ENCODE assay signal across 16 cellular contexts in genomic region chr20:62052842-62053464, GRCh38. TPM values are rescaled to one million over a fixed set of nuclear protein-coding genes. Genes with fewer than 3 reads are reported as not detected.
DNase-seq lines count a peak whose midpoint lies in the region; ATAC-seq, FAIRE-seq and TF ChIP-seq lines count a peak whose summit lies in the region.
"Had no signal": no experiment of that assay in that cellular context is flagged by ENCODE, and none has a peak within 500 bp of the region (broad histone marks: within the 10 kb centered on the region; RNA-seq: fewer than 3 reads in every experiment).

No MANE protein-coding gene starts in this region.

- H4K20me1 ChIP-seq in K562 (replicated peaks; ENCODE audit: control insufficient read depth, insufficient read depth, low read length) = peaks cover 23% of the 10 kb centered on the region

- H3K4me3 Mint-ChIP-seq in stimulated activated naive CD8-positive, alpha-beta T cell treated with anti-CD3 and anti-CD28 coated beads, Interleukin-15, amount 100 ng/mL, for 72 hours = no peak overlapping the region
- no peak overlapping the region for H3K4me3 Mint-ChIP-seq in T-helper 17 cell

- H3K27ac ChIP-seq in K562 (ENCODE audit: extremely low read depth, low read depth, low read length) = no peak overlapping the region
- no peak overlapping the region for H3K27ac ChIP-seq in neuronal stem cell (replicated peaks; ENCODE audit: low read length)
- no peak overlapping the region for H3K27ac ChIP-seq in gastroesophageal sphincter
- no peak overlapping the region for H3K27ac ChIP-seq in effector memory CD4-positive, alpha-beta T cell (ENCODE audit: insufficient read depth, low read length, poor library complexity, severe bottlenecking)

- TF ChIP-seq POLR2A in K562 (conservative IDR thresholded peaks at IDR 0.05) (no peak), gastroesophageal sphincter (IDR thresholded peaks at IDR 0.05) (no peak)

- no TSS peak for BruUV-seq in K562 (replicated peaks; lab: Mats Ljungman, UMichigan)

- H3K9me1 ChIP-seq in K562 (ENCODE audit: control insufficient read depth, insufficient read depth, low read length) = peaks cover 14% of the 10 kb centered on the region

- CTCF ChIA-PET in K562 (lab: Yijun Ruan, JAX; ENCODE audit: low intra/inter-chr PET ratio) = no interaction called here

- H3K27ac Mint-ChIP-seq in stimulated activated naive CD8-positive, alpha-beta T cell treated with anti-CD3 and anti-CD28 coated beads, Interleukin-15, amount 100 ng/mL, for 72 hours = peak overlapping the region; percentile 57 to 74
- no peak overlapping the region for H3K27ac Mint-ChIP-seq in T-helper 17 cell

- POLR2A ChIA-PET in K562 (lab: Yijun Ruan, JAX) = interaction anchor here (0.6 to 1.3 kb wide), 6 partner anchors 8 to 85 kb away, joined by 3 to 6 read pairs (median 4); no protein-coding TSS in a partner anchor

- H3K27me3 ChIP-seq in K562 (ENCODE audit: control insufficient read depth in 2 of 2, insufficient read depth in 2 of 2, low read length in 2 of 2) (no peaks in the 10 kb centered on the region), neuronal stem cell (ENCODE audit: control insufficient read depth in 3 of 3, insufficient read depth in 3 of 3, low read depth in 1 of 3, low read length in 3 of 3) (no peaks in the 10 kb centered on the region), gastroesophageal sphincter (no peaks in the 10 kb centered on the region)
- no peaks in the 10 kb centered on the region for H3K27me3 ChIP-seq in effector memory CD4-positive, alpha-beta T cell (replicated peaks; ENCODE audit: control insufficient read depth, insufficient read depth, low read length, poor library complexity, severe bottlenecking)

- H3K36me3 ChIP-seq in K562 (ENCODE audit: control insufficient read depth, insufficient read depth, low read length) = peaks cover 10% of the 10 kb centered on the region; the same call in 2 of the 3 replicates
- H3K36me3 ChIP-seq in neuronal stem cell (replicated peaks in 1 of 2; ENCODE audit: control insufficient read depth in 2 of 2, insufficient read depth in 2 of 2, low read length in 2 of 2) = peaks cover 20 to 35% of the 10 kb centered on the region in 2 donors
- peaks cover 0 to 33% of the 10 kb centered on the region in 2 donors for H3K36me3 ChIP-seq in gastroesophageal sphincter
- no peaks in the 10 kb centered on the region for H3K36me3 ChIP-seq in effector memory CD4-positive, alpha-beta T cell (ENCODE audit: control insufficient read depth, insufficient read depth, low read length)

- H3K14ac ChIP-seq in neuronal stem cell (ENCODE audit: low read length) = peak overlapping the region; percentile 56

- H2BK12ac ChIP-seq in neuronal stem cell (ENCODE audit: low read length) = no peak overlapping the region

- H3K79me1 ChIP-seq in neuronal stem cell (ENCODE audit: low read depth, low read length) = peaks cover 47% of the 10 kb centered on the region

- TF ChIP-seq EP300 in K562 (IDR thresholded peaks at IDR 0.05; ENCODE audit: low read length) = no peak
- no peak for TF ChIP-seq EP300 in gastroesophageal sphincter (IDR thresholded peaks at IDR 0.05)

- H3K9ac ChIP-seq in K562 (ENCODE audit: insufficient read depth in 1 of 2, low read depth in 2 of 2, low read length in 2 of 2) = peak overlapping the region in 1 of 2 experiments; percentile 35; a peak in 2 of 4 replicates
- H3K9ac ChIP-seq in neuronal stem cell (ENCODE audit: low read depth, low read length, poor library complexity) = peak overlapping the region; percentile 77

- ATAC-seq in stimulated activated naive CD8-positive, alpha-beta T cell treated with anti-CD3 and anti-CD28 coated beads, Interleukin-15, amount 100 ng/mL, for 72 hours = no peak
- no peak for ATAC-seq in stimulated activated naive CD8-positive, alpha-beta T cell treated with anti-CD3 and anti-CD28 coated beads, Interleukin-15, Interleukin-2, amounts not matched to agents 100 U/mL and 50 U/mL, for 24 hours
- ATAC-seq in K562 (no peak), gastroesophageal sphincter (no peak), T-helper 17 cell (no peak)

- H3K4me1 ChIP-seq in K562 (replicated peaks in 1 of 2; ENCODE audit: control insufficient read depth in 2 of 2, insufficient read depth in 2 of 2, low read length in 2 of 2) (peaks cover 0 to 63% of the 10 kb centered on the region in 2 experiments; a peak in 2 of 5 replicates), neuronal stem cell (ENCODE audit: control insufficient read depth in 2 of 2, insufficient read depth in 1 of 2, low read depth in 1 of 2, low read length in 2 of 2) (peaks cover 0 to 4% of the 10 kb centered on the region in 2 donors), gastroesophageal sphincter (peaks cover 0 to 33% (median 4%) of the 10 kb centered on the region in 3 donors)
- peaks cover 5% of the 10 kb centered on the region for H3K4me1 ChIP-seq in effector memory CD4-positive, alpha-beta T cell (ENCODE audit: control insufficient read depth, insufficient read depth, low read length, poor library complexity, severe bottlenecking)

- H2BK5ac ChIP-seq in neuronal stem cell (ENCODE audit: low read length) = no peak overlapping the region

- 94% methylated on average over 13 of the region's 26 CpGs for whole genome bisulfite sequencing in K562 (ENCODE audit: insufficient coverage, low coverage, missing lambda C conversion rate)
- WGBS in neuronal stem cell (ENCODE audit: extremely low coverage in 2 of 2, insufficient read length in 2 of 2, insufficient replicate concordance in 1 of 2), 2 donors = 100% methylated on average over 2 of the region's 26 CpGs; no CpG with 5 or more reads in 1 of the 2 donors
- WGBS in gastroesophageal sphincter (ENCODE audit: low coverage in 1 of 2), 2 donors = 92 to 100% methylated on average over 2 to 4 of the region's 26 CpGs

- no peaks in the 10 kb centered on the region for H3K27me3 Mint-ChIP-seq in stimulated activated naive CD8-positive, alpha-beta T cell treated with anti-CD3 and anti-CD28 coated beads, Interleukin-15, amount 100 ng/mL, for 72 hours
- H3K27me3 Mint-ChIP-seq in T-helper 17 cell = no peaks in the 10 kb centered on the region

- H4K8ac ChIP-seq in neuronal stem cell (ENCODE audit: low read depth, low read length) = no peak overlapping the region

- peaks cover 63% of the 10 kb centered on the region for H3K4me1 Mint-ChIP-seq in stimulated activated naive CD8-positive, alpha-beta T cell treated with anti-CD3 and anti-CD28 coated beads, Interleukin-15, amount 100 ng/mL, for 72 hours
- H3K4me1 Mint-ChIP-seq in T-helper 17 cell = peaks cover 44% of the 10 kb centered on the region

- in situ Hi-C loops in K562 (cut with MboI) = no loop called here

- peaks cover 86% of the 10 kb centered on the region for H3K79me2 ChIP-seq in K562 (ENCODE audit: control insufficient read depth, insufficient read depth, low read length)

- H3K9me3 ChIP-seq in K562 (replicated peaks; ENCODE audit: control insufficient read depth, insufficient read depth, low read depth, low read length) (no peaks in the 10 kb centered on the region), neuronal stem cell (replicated peaks in 1 of 2; ENCODE audit: control insufficient read depth in 2 of 2, insufficient read depth in 1 of 2, low read depth in 1 of 2, low read length in 2 of 2) (peaks cover 6 to 27% of the 10 kb centered on the region in 2 donors), gastroesophageal sphincter (no peaks in the 10 kb centered on the region), T-helper 17 cell (ENCODE audit: control insufficient read depth, low read length, poor library complexity, severe bottlenecking) (no peaks in the 10 kb centered on the region)
- no peaks in the 10 kb centered on the region for H3K9me3 ChIP-seq in effector memory CD4-positive, alpha-beta T cell (ENCODE audit: control insufficient read depth, low read length)

- H2BK120ac ChIP-seq in neuronal stem cell (ENCODE audit: low read depth, low read length) = no peak overlapping the region

- H3K4ac ChIP-seq in neuronal stem cell (ENCODE audit: low read length) = no peak overlapping the region

- no peaks in the 10 kb centered on the region for H3K9me3 Mint-ChIP-seq in stimulated activated naive CD8-positive, alpha-beta T cell treated with anti-CD3 and anti-CD28 coated beads, Interleukin-15, amount 100 ng/mL, for 72 hours

- no peak overlapping the region for H2AFZ ChIP-seq in K562 (ENCODE audit: low read depth, low read length)
- H2AFZ ChIP-seq in neuronal stem cell (ENCODE audit: low read length) = no peak overlapping the region

- intact Hi-C loops in K562 (cut with micrococcal nuclease) = no loop called here

- no peak overlapping the region for H4K91ac ChIP-seq in neuronal stem cell (ENCODE audit: low read depth, low read length, poor library complexity)

- DNase-seq in stimulated activated naive CD8-positive, alpha-beta T cell treated with anti-CD3 and anti-CD28 coated beads, Interleukin-15, amount 100 ng/mL, for 72 hours = no peak
- no peak for DNase-seq in stimulated activated naive CD8-positive, alpha-beta T cell treated with anti-CD3 and anti-CD28 coated beads, Interleukin-15, Interleukin-2, amounts not matched to agents 100 U/mL and 50 U/mL, for 24 hours
- DNase-seq in K562 (ENCODE audit: extremely low read depth in 1 of 4, low spot score in 3 of 4) (no peak), neuronal stem cell (ENCODE audit: low spot score) (no peak), T-helper 17 cell (no peak)
- no peak for DNase-seq in effector memory CD4-positive, alpha-beta T cell
- DNase-seq: C1 segment of cervical spinal cord, DMS153, EL, Kasumi-1, NCI-H1417 treated with DMSO at 0.1 percent for 48 hours, NCI-H2029 treated with DMSO at 0.1 percent for 48 hours, NCI-H524, SHP77 treated with DMSO at 0.1 percent for 48 hours had no signal

- H2BK15ac ChIP-seq in neuronal stem cell (ENCODE audit: low read length) = no peak overlapping the region

- H3K4me3 ChIP-seq in K562 = no peak overlapping the region
- peak overlapping the region in 1 of 2 donors; percentile 19 for H3K4me3 ChIP-seq in neuronal stem cell (ENCODE audit: low read length in 2 of 2)
- H3K4me3 ChIP-seq in gastroesophageal sphincter = no peak overlapping the region
- H3K4me3 ChIP-seq in effector memory CD4-positive, alpha-beta T cell (ENCODE audit: insufficient read depth, low read depth, low read length, poor library complexity, severe bottlenecking) = no peak overlapping the region

- TF ChIP-seq CTCF in K562 (IDR thresholded peaks at IDR 0.05 in 2 of 3, conservative IDR thresholded peaks at IDR 0.05 in 1 of 3; ENCODE audit: insufficient read depth in 2 of 3, low read depth in 1 of 3, low read length in 3 of 3) = no peak
- no peak for TF ChIP-seq CTCF in gastroesophageal sphincter (IDR thresholded peaks at IDR 0.05)

- H3K18ac ChIP-seq in neuronal stem cell (ENCODE audit: low read length) = no peak overlapping the region

- TF ChIP-seq RAD21 in K562 (CRISPR knock-in tag; conservative IDR thresholded peaks at IDR 0.05 in 1 of 2, IDR thresholded peaks at IDR 0.05 in 1 of 2) = no peak

- H3K4me2 ChIP-seq in K562 (ENCODE audit: insufficient read depth, low read length) = no peak overlapping the region
- no peak overlapping the region for H3K4me2 ChIP-seq in neuronal stem cell (ENCODE audit: insufficient read depth, low read length, poor library complexity, severe bottlenecking)

- FAIRE-seq in K562 (lab: Jason Lieb, UNC) = no peak
- FAIRE-seq: RCC 7860 had no signal

- H3K36me3 Mint-ChIP-seq in T-helper 17 cell (ENCODE audit: low read depth) = peaks cover 2% of the 10 kb centered on the region

- peak overlapping the region; percentile 44 for H3K23ac ChIP-seq in neuronal stem cell (ENCODE audit: low read depth, low read length, poor library complexity)

- H2AK5ac ChIP-seq in neuronal stem cell (ENCODE audit: low read depth, low read length) = no peak overlapping the region

RNA-seq across cellular contexts. Expression of gene TAF4, which starts 12.7 kb away (rescaled TPM):
- total RNA-seq in K562 (2011; cell fraction: chromatin; rRNA removed; ENCODE audit: low replicate concordance) = 55.2 and 60.4 TPM in 2 replicates
- total RNA-seq in K562 (2011; cell fraction: nucleolus; rRNA removed) = 24.2 and 29.5 TPM in 2 replicates
- total RNA-seq in K562 (2011; cell fraction: nucleoplasm; rRNA removed) = 37.6 and 39.3 TPM in 2 replicates
- 5.3 and 6.7 TPM in 2 replicates for total RNA-seq in K562 (2014; rRNA removed)
- 5.7 and 7.1 TPM in 2 replicates for total RNA-seq in K562 (2014; rRNA removed; fragmentation: Illumina TruSeq; extraction: Trizol)
- 5.6 and 7.8 TPM in 2 replicates for total RNA-seq in K562 (2015; rRNA removed; fragmentation: Illumina TruSeq; extraction: Trizol)
- total RNA-seq in K562 (2021) = 20.4 and 28.3 TPM in 2 replicates
- 3.6 and 3.9 TPM in 2 replicates for polyA plus RNA-seq in K562 (2011; rRNA removed)
- 3.1 and 9.7 TPM in 2 replicates for polyA plus RNA-seq in K562 (2011; cell fraction: cytosol; rRNA removed)
- polyA plus RNA-seq in K562 (2011; cell fraction: nucleus; rRNA removed) = 7.7 and 13.2 TPM in 2 replicates
- polyA plus RNA-seq in K562 (2012) = 10.2 and 14.4 TPM in 2 replicates
- polyA plus RNA-seq in K562 (2014; fragmentation: Illumina TruSeq; extraction: Trizol) = 12.4 and 14.6 TPM in 2 replicates
- under 1 TPM; 0.44 to 0.48 TPM for polyA plus RNA-seq in K562 (2014; fragmentation: Nextera tagmentation; extraction: Ambion mirVana)
- polyA plus RNA-seq in K562 (2014; rRNA removed) = 11.5 and 11.6 TPM in 2 replicates
- 5.4 and 5.6 TPM in 2 replicates for polyA minus RNA-seq in K562 (2011; rRNA and poly(A)+ RNA removed)
- polyA minus RNA-seq in K562 (2011; cell fraction: cytosol; rRNA and poly(A)+ RNA removed) = 16.1 and 22.1 TPM in 2 replicates
- 6.1 and 8.2 TPM in 2 replicates for polyA minus RNA-seq in K562 (2011; cell fraction: nucleus; rRNA and poly(A)+ RNA removed)
- 13.5 TPM for polyA plus RNA-seq in neuronal stem cell (2013, experiment 1 of 2)
- 15.0 TPM for polyA plus RNA-seq in neuronal stem cell (2013, experiment 2 of 2)
- 10 to 100 TPM in 3 of 4 donors, 1 to 10 TPM in 1; 7.6 to 19.9 (median 15.5) TPM for total RNA-seq in gastroesophageal sphincter
- 10 to 100 TPM; 17.8 to 19.5 TPM for total RNA-seq in T-helper 17 cell
